23 cellular contexts compared by ENCODE assay signal in genomic region chr6:94680672-94681212, GRCh38.
"Had no signal": no experiment of that assay in that cellular context is flagged by ENCODE, and none has a peak within 500 bp of the region (broad histone marks: within the 10 kb centered on the region; RNA-seq: fewer than 3 reads in every experiment).

No MANE protein-coding gene starts in this region.

- H3K4me3 Mint-ChIP-seq: activated T-cell treated with anti-CD3 and anti-CD28 coated beads, Interleukin-2, amount 50 U/mL, for 24 hours; activated T-helper 17 cell treated with anti-CD3 and anti-CD28 coated beads, Interleukin-2, amount 50 U/mL, for 72 hours; endodermal cell; natural killer cell; stimulated activated effector memory CD8-positive, alpha-beta T cell treated with anti-CD3 and anti-CD28 coated beads, Interleukin-12 subunit alpha, Interleukin-12 subunit beta, amount 100 ng/mL, for 72 hours; stimulated activated naive CD8-positive, alpha-beta T cell treated with anti-CD3 and anti-CD28 coated beads, Interleukin-15, amount 100 ng/mL, for 72 hours had no signal

- H3K27ac Mint-ChIP-seq: activated naive CD4-positive, alpha-beta T cell treated with anti-CD3 and anti-CD28 coated beads, Interleukin-2, amount 50 U/mL, for 72 hours; activated T-cell treated with anti-CD3 and anti-CD28 coated beads, Interleukin-2, amount 50 U/mL, for 24 hours; activated T-helper 17 cell treated with anti-CD3 and anti-CD28 coated beads, Interleukin-2, amount 50 U/mL, for 72 hours; endodermal cell; natural killer cell; stimulated activated effector memory CD8-positive, alpha-beta T cell treated with anti-CD3 and anti-CD28 coated beads, Interleukin-12 subunit alpha, Interleukin-12 subunit beta, amount 100 ng/mL, for 72 hours; stimulated activated naive CD8-positive, alpha-beta T cell treated with anti-CD3 and anti-CD28 coated beads, Interleukin-15, amount 100 ng/mL, for 72 hours had no signal

- H3K27me3 ChIP-seq: breast epithelium, gastroesophageal sphincter, heart left ventricle, tibial artery had no signal

- H3K36me3 ChIP-seq: breast epithelium, gastroesophageal sphincter, heart left ventricle, tibial artery, WERI-Rb-1 had no signal

- H3K4me1 ChIP-seq: breast epithelium, gastroesophageal sphincter, heart left ventricle, parathyroid adenoma, tibial artery had no signal

- H3K9me3 Mint-ChIP-seq: activated T-helper 17 cell treated with anti-CD3 and anti-CD28 coated beads, Interleukin-2, amount 50 U/mL, for 72 hours; endodermal cell had no signal

- H3K4me1 Mint-ChIP-seq: activated T-helper 17 cell treated with anti-CD3 and anti-CD28 coated beads, Interleukin-2, amount 50 U/mL, for 72 hours; endodermal cell; natural killer cell; stimulated activated effector memory CD8-positive, alpha-beta T cell treated with anti-CD3 and anti-CD28 coated beads, Interleukin-12 subunit alpha, Interleukin-12 subunit beta, amount 100 ng/mL, for 72 hours; stimulated activated naive CD8-positive, alpha-beta T cell treated with anti-CD3 and anti-CD28 coated beads, Interleukin-15, amount 100 ng/mL, for 72 hours had no signal

- H3K27ac ChIP-seq: breast epithelium, epithelial cell of prostate, gastroesophageal sphincter, heart left ventricle, parathyroid adenoma, tibial artery, WERI-Rb-1 had no signal

- ATAC-seq: activated naive CD4-positive, alpha-beta T cell treated with anti-CD3 and anti-CD28 coated beads, Interleukin-2, amount 50 U/mL, for 72 hours; activated T-helper 17 cell treated with anti-CD3 and anti-CD28 coated beads, Interleukin-2, amount 50 U/mL, for 72 hours; gastroesophageal sphincter; heart left ventricle; left ventricle myocardium superior; natural killer cell; stimulated activated effector memory CD8-positive, alpha-beta T cell treated with anti-CD3 and anti-CD28 coated beads, Interleukin-12 subunit alpha, Interleukin-12 subunit beta, amount 100 ng/mL, for 72 hours; stimulated activated naive CD8-positive, alpha-beta T cell treated with anti-CD3 and anti-CD28 coated beads, Interleukin-15, amount 100 ng/mL, for 72 hours had no signal

- H3K9ac ChIP-seq: parathyroid adenoma had no signal

- H3K4me3 ChIP-seq: breast epithelium, gastroesophageal sphincter, heart left ventricle, tibial artery had no signal

- H3K9me3 ChIP-seq: breast epithelium, gastroesophageal sphincter, tibial artery had no signal

- DNase-seq: activated CD4-positive, CD25-positive, alpha-beta regulatory T cell treated with anti-CD3 and anti-CD28 coated beads, Interleukin-2, amount 50 U/mL, for 72 hours; activated CD8-positive, alpha-beta memory T cell treated with anti-CD3 and anti-CD28 coated beads, Interleukin-2, amount 50 U/mL, for 4 hours; activated T-cell treated with anti-CD3 and anti-CD28 coated beads, Interleukin-2, amount 50 U/mL, for 24 hours; cerebellar nuclear complex; cortex of kidney; endodermal cell; heart left ventricle; left ventricle myocardium superior; mammary epithelial cell; midbrain; natural killer cell; stimulated activated CD4-positive, alpha-beta T cell treated with anti-CD3 and anti-CD28 coated beads, Interleukin-12 subunit alpha, Interleukin-12 subunit beta, amount 100 ng/mL, for 4 hours; stimulated activated naive CD8-positive, alpha-beta T cell treated with anti-CD3 and anti-CD28 coated beads, Interleukin-15, amount 100 ng/mL, for 72 hours; T-helper 1 cell; tibial artery; WERI-Rb-1 had no signal

- H3K27me3 Mint-ChIP-seq: activated T-cell treated with anti-CD3 and anti-CD28 coated beads, Interleukin-2, amount 50 U/mL, for 24 hours; activated T-helper 17 cell treated with anti-CD3 and anti-CD28 coated beads, Interleukin-2, amount 50 U/mL, for 72 hours; stimulated activated naive CD8-positive, alpha-beta T cell treated with anti-CD3 and anti-CD28 coated beads, Interleukin-15, amount 100 ng/mL, for 72 hours had no signal

- H2AFZ ChIP-seq: parathyroid adenoma had no signal

- H3K79me2 ChIP-seq: parathyroid adenoma had no signal

- H3K36me3 Mint-ChIP-seq: activated naive CD4-positive, alpha-beta T cell treated with anti-CD3 and anti-CD28 coated beads, Interleukin-2, amount 50 U/mL, for 72 hours; stimulated activated effector memory CD8-positive, alpha-beta T cell treated with anti-CD3 and anti-CD28 coated beads, Interleukin-12 subunit alpha, Interleukin-12 subunit beta, amount 100 ng/mL, for 72 hours had no signal
